Comparison of ENCODE assay signal across 8 cellular contexts in genomic region chr6:26103770-26104456, GRCh38.
DNase-seq lines count a peak whose midpoint lies in the region; ATAC-seq and TF ChIP-seq lines count a peak whose summit lies in the region.

No MANE protein-coding gene starts in this region.

- no peaks in the 10 kb centered on the region for H3K27me3 ChIP-seq in layer of hippocampus (ENCODE audit: control insufficient read depth, insufficient read depth, low read length)

- peak overlapping the region; percentile 56 for H3K4me3 ChIP-seq in AG09309 (ENCODE audit: control insufficient read depth, low read depth, low read length)

- peak; percentile 87 for DNase-seq in AG09309 (ENCODE audit: low read depth)
- peak; percentile 83 to 91 for DNase-seq in NCI-H524 (lab: John Stamatoyannopoulos, UW)
- DNase-seq in activated CD4-positive, alpha-beta T cell treated with anti-CD3 and anti-CD28 coated beads for 4 hours = peak; percentile 86
- DNase-seq in stimulated activated CD4-positive, alpha-beta T cell treated with anti-CD3 and anti-CD28 coated beads, Interleukin-1b, Interleukin-23, amount 100 ng/mL, for 4 hours (ENCODE audit: low read depth in 2 of 2) = peak; percentile 70 to 87

- H3K27ac ChIP-seq in cingulate gyrus (ENCODE audit: low read depth, low read length) (peak overlapping the region; percentile 75), layer of hippocampus (ENCODE audit: low read depth, low read length) (peak overlapping the region; percentile 88)

- peak; percentile 50 for TF ChIP-seq CTCF in AG09309 (IDR thresholded peaks at IDR 0.05; ENCODE audit: control insufficient read depth, insufficient read depth, low read depth, low read length, missing control alignments)

- ATAC-seq in GM19023 (IDR thresholded peaks at IDR 0.05; ENCODE audit: unreplicated experiment) = peak; percentile 84
- peak; percentile 86 for ATAC-seq in HG03196 (IDR thresholded peaks at IDR 0.05; ENCODE audit: unreplicated experiment)

Comparison
In these comparisons a context has a peak if more than half of its experiments do, and no peak if none do; other contexts are left out.
1. Peak in every context shown above with its lines: DNase-seq, ATAC-seq, H3K4me3 ChIP-seq and H3K27ac ChIP-seq.